In the genomic region with DNA sequence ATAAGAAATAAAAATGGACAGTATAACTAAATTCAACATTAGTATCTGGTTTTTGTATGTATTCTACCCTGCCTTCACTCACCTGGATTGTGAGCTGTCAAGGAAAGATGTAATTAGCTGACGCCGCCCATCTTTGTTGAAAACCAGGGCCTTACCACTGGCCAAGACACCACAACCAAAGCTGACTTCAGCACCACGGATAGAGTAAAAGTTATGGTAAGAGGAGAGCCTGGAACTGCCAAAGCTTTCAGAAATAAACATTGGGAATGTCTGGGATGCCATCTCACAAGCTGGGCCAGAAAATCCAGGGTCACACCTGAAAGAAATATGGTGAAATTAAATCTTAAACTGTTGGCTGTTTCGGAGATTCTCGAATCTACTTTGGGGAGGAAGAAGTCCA, we compare ENCODE assay signal across 1 cellular context.
TF ChIP-seq lines count a peak whose summit lies in the region.

No MANE protein-coding gene starts in this region.

TF ChIP-seq in HEK293, 187 proteins besides CTCF, POLR2A, EP300 and RAD21 (continued from another document):
- TF ChIP-seq PRDM1 (tag by site-specific recombination; IDR thresholded peaks at IDR 0.05) = no peak
- no peak for TF ChIP-seq ZNF157 (tag by site-specific recombination; IDR thresholded peaks at IDR 0.05)
